Comparison of ENCODE assay signal across 1 cellular context in the genomic region with DNA sequence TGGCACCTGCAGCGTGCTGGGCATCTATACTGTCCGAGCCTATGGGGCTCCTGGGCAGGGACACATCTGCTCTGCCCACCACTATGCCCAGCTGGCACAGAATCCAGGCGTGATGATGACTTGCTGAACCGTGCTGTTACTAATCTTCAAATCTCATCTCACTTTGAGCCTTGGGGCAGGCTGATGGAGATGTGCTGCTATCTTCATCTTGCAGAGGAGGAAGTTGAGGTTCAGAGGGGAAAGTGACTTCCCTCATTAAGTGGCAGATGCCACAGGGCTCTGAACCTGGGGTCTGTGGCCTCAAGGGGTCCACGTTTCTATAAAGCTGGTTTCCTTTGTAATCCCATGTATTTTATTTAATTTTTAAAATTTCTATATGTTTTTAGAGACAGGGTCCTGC.
A peak's percentile ranks its signal among the peaks of the same experiment; 100 is the strongest.
TF ChIP-seq lines count a peak whose summit lies in the region.

No MANE protein-coding gene starts in this region.

TF ChIP-seq in K562, 482 proteins besides CTCF, POLR2A, EP300 and RAD21:
- TF ChIP-seq TCF3 (CRISPR knock-in tag; IDR thresholded peaks at IDR 0.05) = 0 out of 2 replicates have a peak, but pooled peaks have one; percentile 13
- TF ChIP-seq, protein P1, sequence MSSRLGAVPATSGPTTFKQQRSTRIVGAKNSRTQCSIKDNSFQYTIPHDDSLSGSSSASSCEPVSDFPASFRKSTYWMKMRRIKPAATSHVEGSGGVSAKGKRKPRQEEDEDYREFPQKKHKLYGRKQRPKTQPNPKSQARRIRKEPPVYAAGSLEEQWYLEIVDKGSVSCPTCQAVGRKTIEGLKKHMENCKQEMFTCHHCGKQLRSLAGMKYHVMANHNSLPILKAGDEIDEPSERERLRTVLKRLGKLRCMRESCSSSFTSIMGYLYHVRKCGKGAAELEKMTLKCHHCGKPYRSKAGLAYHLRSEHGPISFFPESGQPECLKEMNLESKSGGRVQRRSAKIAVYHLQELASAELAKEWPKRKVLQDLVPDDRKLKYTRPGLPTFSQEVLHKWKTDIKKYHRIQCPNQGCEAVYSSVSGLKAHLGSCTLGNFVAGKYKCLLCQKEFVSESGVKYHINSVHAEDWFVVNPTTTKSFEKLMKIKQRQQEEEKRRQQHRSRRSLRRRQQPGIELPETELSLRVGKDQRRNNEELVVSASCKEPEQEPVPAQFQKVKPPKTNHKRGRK (tag; IDR thresholded peaks at IDR 0.05) = no peak
- TF ChIP-seq ZNF224 (CRISPR knock-in tag; IDR thresholded peaks at IDR 0.05) = no peak
- TF ChIP-seq, protein P2, sequence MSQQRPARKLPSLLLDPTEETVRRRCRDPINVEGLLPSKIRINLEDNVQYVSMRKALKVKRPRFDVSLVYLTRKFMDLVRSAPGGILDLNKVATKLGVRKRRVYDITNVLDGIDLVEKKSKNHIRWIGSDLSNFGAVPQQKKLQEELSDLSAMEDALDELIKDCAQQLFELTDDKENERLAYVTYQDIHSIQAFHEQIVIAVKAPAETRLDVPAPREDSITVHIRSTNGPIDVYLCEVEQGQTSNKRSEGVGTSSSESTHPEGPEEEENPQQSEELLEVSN (IDR thresholded peaks at IDR 0.05; ENCODE audit: borderline replicate concordance in 1 of 2, extremely low read depth in 1 of 2, insufficient read depth in 1 of 2, insufficient read length in 1 of 2, low read depth in 1 of 2, low read length in 1 of 2, poor library complexity in 1 of 2, severe bottlenecking in 1 of 2) = no peak
- TF ChIP-seq CTBP1 (IDR thresholded peaks at IDR 0.05; ENCODE audit: borderline replicate concordance) = peak; percentile 23; the same call in 1 of the 2 replicates
- no peak for TF ChIP-seq ZNF232 (CRISPR knock-in tag; IDR thresholded peaks at IDR 0.05)
- TF ChIP-seq MECOM (CRISPR knock-in tag; IDR thresholded peaks at IDR 0.05) = no peak
- no peak for TF ChIP-seq MEF2A (IDR thresholded peaks at IDR 0.05; ENCODE audit: control insufficient read depth, low read depth, low read length)
